In genomic region chr13:111475488-111475887, GRCh38 we compare ENCODE assay signal across 20 cellular contexts.
DNase-seq lines count a peak whose midpoint lies in the region; ATAC-seq and TF ChIP-seq lines count a peak whose summit lies in the region.
"Had no signal": no experiment of that assay in that cellular context is flagged by ENCODE, and none has a peak within 500 bp of the region (broad histone marks: within the 10 kb centered on the region; RNA-seq: fewer than 3 reads in every experiment).

No MANE protein-coding gene starts in this region.

- H3K9me3 Mint-ChIP-seq in activated CD8-positive, alpha-beta memory T cell treated with anti-CD3 and anti-CD28 coated beads, Interleukin-2, amount 10 ng/mL, durations not matched to agents 7 days and 5 days (ENCODE audit: low read depth) = no peaks in the 10 kb centered on the region
- no peaks in the 10 kb centered on the region for H3K9me3 Mint-ChIP-seq in neural progenitor cell
- H3K9me3 Mint-ChIP-seq: CD4-positive, alpha-beta T cell; CD8-positive, alpha-beta memory T cell; GM23338; HFFc6 had no signal

- H3K4me2 ChIP-seq in neural progenitor cell = no peak overlapping the region
- H3K4me2 ChIP-seq: BLaER1, GM23338 had no signal

- H3K27ac ChIP-seq in neural progenitor cell = no peak overlapping the region
- H3K27ac ChIP-seq: 22Rv1, BLaER1, C4-2B had no signal

- H3K4me1 Mint-ChIP-seq in activated CD8-positive, alpha-beta memory T cell treated with anti-CD3 and anti-CD28 coated beads, Interleukin-2, amount 10 ng/mL, durations not matched to agents 7 days and 5 days = no peaks in the 10 kb centered on the region
- H3K4me1 Mint-ChIP-seq in neural progenitor cell = no peaks in the 10 kb centered on the region
- H3K4me1 Mint-ChIP-seq: B cell; CD8-positive, alpha-beta memory T cell; GM23338 had no signal

- H3K4me3 ChIP-seq in neural progenitor cell = no peak overlapping the region
- H3K4me3 ChIP-seq: BLaER1, GM12878, GM23338, HAP-1 had no signal

- H4K20me1 ChIP-seq in neural progenitor cell (ENCODE audit: low read depth) = no peaks in the 10 kb centered on the region
- H4K20me1 ChIP-seq: BLaER1 had no signal

- no peak overlapping the region for H3K4me3 Mint-ChIP-seq in activated CD8-positive, alpha-beta memory T cell treated with anti-CD3 and anti-CD28 coated beads, Interleukin-2, amount 10 ng/mL, durations not matched to agents 7 days and 5 days
- H3K4me3 Mint-ChIP-seq in neural progenitor cell = no peak overlapping the region
- H3K4me3 Mint-ChIP-seq: B cell; CD4-positive, alpha-beta T cell; CD8-positive, alpha-beta memory T cell; GM23338; HFFc6 had no signal

- no peak for TF ChIP-seq CTCF in neural progenitor cell (IDR thresholded peaks at IDR 0.05)

- CTCF ChIA-PET in activated CD8-positive, alpha-beta memory T cell treated with anti-CD3 and anti-CD28 coated beads, Interleukin-2, amount 10 ng/mL, durations not matched to agents 7 days and 5 days (lab: Charles Lee) = no interaction called here

- H3K36me3 ChIP-seq in neural progenitor cell = no peaks in the 10 kb centered on the region
- H3K36me3 ChIP-seq: BLaER1, HAP-1 had no signal

- H3F3A ChIP-seq in neural progenitor cell (ENCODE audit: low read depth) = no peaks in the 10 kb centered on the region

- intact Hi-C loops in posterior vena cava (cut with DNase I) = loop anchor here (10.0 kb wide), 1 partner anchor 969 kb away; no protein-coding TSS in a partner anchor

- no peaks in the 10 kb centered on the region for H3K9me3 ChIP-seq in neural progenitor cell (ENCODE audit: low read depth)
- H3K9me3 ChIP-seq: BLaER1, HAP-1 had no signal

- H3K27me3 ChIP-seq in neural progenitor cell = no peaks in the 10 kb centered on the region
- H3K27me3 ChIP-seq: BLaER1 had no signal

- no peaks in the 10 kb centered on the region for H3K27me3 Mint-ChIP-seq in activated CD8-positive, alpha-beta memory T cell treated with anti-CD3 and anti-CD28 coated beads, Interleukin-2, amount 10 ng/mL, durations not matched to agents 7 days and 5 days
- peaks cover 15% of the 10 kb centered on the region for H3K27me3 Mint-ChIP-seq in neural progenitor cell (ENCODE audit: insufficient read depth, low read depth)
- H3K27me3 Mint-ChIP-seq: B cell; CD4-positive, alpha-beta T cell had no signal

- no peak for ATAC-seq in activated CD8-positive, alpha-beta memory T cell treated with anti-CD3 and anti-CD28 coated beads, Interleukin-2, amount 10 ng/mL, durations not matched to agents 7 days and 5 days
- no peak for ATAC-seq in HG03039 (IDR thresholded peaks at IDR 0.05; ENCODE audit: unreplicated experiment)
- ATAC-seq: GM12878 had no signal

- DNase-seq in activated CD8-positive, alpha-beta memory T cell treated with anti-CD3 and anti-CD28 coated beads for 24 hours = peak; percentile 21
- no peak for DNase-seq in activated CD8-positive, alpha-beta memory T cell treated with anti-CD3 and anti-CD28 coated beads, Interleukin-2, amount 10 ng/mL, durations not matched to agents 7 days and 5 days
- no peak for DNase-seq in neural progenitor cell (ENCODE audit: low spot score)
- peak; percentile 63 for DNase-seq in posterior vena cava (ENCODE audit: low spot score)
- DNase-seq in iPS-NIHi11 (ENCODE audit: low spot score) = no peak
- DNase-seq: CD4-positive, alpha-beta T cell; CD8-positive, alpha-beta memory T cell; DMS 273 treated with DMSO at 0.1 percent for 48 hours; DMS79; EL; GDM1; HFFc6 had no signal

- no peaks in the 10 kb centered on the region for H3K36me3 Mint-ChIP-seq in activated CD8-positive, alpha-beta memory T cell treated with anti-CD3 and anti-CD28 coated beads, Interleukin-2, amount 10 ng/mL, durations not matched to agents 7 days and 5 days
- no peaks in the 10 kb centered on the region for H3K36me3 Mint-ChIP-seq in neural progenitor cell
- H3K36me3 Mint-ChIP-seq: CD8-positive, alpha-beta memory T cell had no signal

- peak overlapping the region; percentile 26 for H2AFZ ChIP-seq in neural progenitor cell (replicated peaks)
- H2AFZ ChIP-seq: GM23338 had no signal

- no peak overlapping the region for H3K27ac Mint-ChIP-seq in activated CD8-positive, alpha-beta memory T cell treated with anti-CD3 and anti-CD28 coated beads, Interleukin-2, amount 10 ng/mL, durations not matched to agents 7 days and 5 days
- H3K27ac Mint-ChIP-seq in neural progenitor cell = no peak overlapping the region
- H3K27ac Mint-ChIP-seq: B cell; CD4-positive, alpha-beta T cell; GM23338; HFFc6 had no signal

- H3K79me2 ChIP-seq in neural progenitor cell (ENCODE audit: low read depth) = no peaks in the 10 kb centered on the region

- H3K4me1 ChIP-seq in neural progenitor cell = no peaks in the 10 kb centered on the region
- H3K4me1 ChIP-seq: HAP-1 had no signal

- no peak overlapping the region for H3K9ac ChIP-seq in neural progenitor cell
- H3K9ac ChIP-seq: BLaER1 had no signal

Comparison
In these comparisons a context has a peak if more than half of its experiments do, and no peak if none do; other contexts are left out.
1. DNase-seq: peak in activated CD8-positive, alpha-beta memory T cell treated with anti-CD3 and anti-CD28 coated beads for 24 hours (single experiment) and posterior vena cava (single experiment); none in activated CD8-positive, alpha-beta memory T cell treated with anti-CD3 and anti-CD28 coated beads, Interleukin-2, amount 10 ng/mL, durations not matched to agents 7 days and 5 days (single experiment), neural progenitor cell (single experiment) and iPS-NIHi11 (single experiment).